10 cellular contexts compared by ENCODE assay signal in the genomic region with DNA sequence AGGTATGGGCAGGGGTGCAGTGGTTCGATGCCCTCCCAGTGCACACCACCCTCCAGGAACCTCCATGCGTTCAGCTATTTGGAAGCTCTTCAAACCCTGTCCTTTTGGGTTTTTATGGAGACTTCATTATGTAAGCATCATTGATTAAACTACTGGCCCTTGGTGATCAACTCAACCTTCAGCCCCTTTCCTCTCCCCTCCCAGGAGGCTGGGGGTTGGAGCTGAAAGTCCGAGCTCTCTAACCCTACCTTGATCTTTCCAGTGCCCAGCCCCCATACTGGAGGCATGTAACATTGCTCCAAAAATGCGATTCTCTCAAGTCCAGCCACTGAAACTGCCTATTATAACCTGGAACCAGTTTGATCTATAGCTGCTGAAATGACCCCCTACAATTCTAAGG.
"Had no signal": no experiment of that assay in that cellular context is flagged by ENCODE, and none has a peak within 500 bp of the region (broad histone marks: within the 10 kb centered on the region; RNA-seq: fewer than 3 reads in every experiment).

No MANE protein-coding gene starts in this region.

- H3K27ac Mint-ChIP-seq: HFFc6 had no signal

- H3K9ac ChIP-seq: GM23248 had no signal

- H2AFZ ChIP-seq: GM23248 had no signal

- H3K4me3 Mint-ChIP-seq: HFFc6 had no signal

- H3K9me3 ChIP-seq: HAP-1 had no signal

- ATAC-seq: HCT116 had no signal

- H3K4me3 ChIP-seq: GM23248, HAP-1, K562 had no signal

- H3K36me3 ChIP-seq: HAP-1 had no signal

- DNase-seq: GM23248, GOT3, H7, HFFc6, IMR-90, KG1 had no signal

- H3K27ac ChIP-seq: GM23248, HL-60 had no signal

- H3K9me3 Mint-ChIP-seq: HFFc6 had no signal

- H3K4me1 ChIP-seq: HAP-1 had no signal
